1 cellular context compared by ENCODE assay signal in genomic region chr1:62688687-62689085, GRCh38.
A peak's percentile ranks its signal among the peaks of the same experiment; 100 is the strongest.
TF ChIP-seq lines count a peak whose summit lies in the region.

No MANE protein-coding gene starts in this region.

TF ChIP-seq in GM12878, 131 proteins besides CTCF, POLR2A, EP300 and RAD21:
- TF ChIP-seq ZBTB40 (IDR thresholded peaks at IDR 0.05; ENCODE audit: borderline replicate concordance) (no peak), MLLT1 (IDR thresholded peaks at IDR 0.05) (0 out of 2 replicates have a peak, but pooled peaks have one; percentile 13)
